ENCODE assay signal across 8 cellular contexts in the genomic region with DNA sequence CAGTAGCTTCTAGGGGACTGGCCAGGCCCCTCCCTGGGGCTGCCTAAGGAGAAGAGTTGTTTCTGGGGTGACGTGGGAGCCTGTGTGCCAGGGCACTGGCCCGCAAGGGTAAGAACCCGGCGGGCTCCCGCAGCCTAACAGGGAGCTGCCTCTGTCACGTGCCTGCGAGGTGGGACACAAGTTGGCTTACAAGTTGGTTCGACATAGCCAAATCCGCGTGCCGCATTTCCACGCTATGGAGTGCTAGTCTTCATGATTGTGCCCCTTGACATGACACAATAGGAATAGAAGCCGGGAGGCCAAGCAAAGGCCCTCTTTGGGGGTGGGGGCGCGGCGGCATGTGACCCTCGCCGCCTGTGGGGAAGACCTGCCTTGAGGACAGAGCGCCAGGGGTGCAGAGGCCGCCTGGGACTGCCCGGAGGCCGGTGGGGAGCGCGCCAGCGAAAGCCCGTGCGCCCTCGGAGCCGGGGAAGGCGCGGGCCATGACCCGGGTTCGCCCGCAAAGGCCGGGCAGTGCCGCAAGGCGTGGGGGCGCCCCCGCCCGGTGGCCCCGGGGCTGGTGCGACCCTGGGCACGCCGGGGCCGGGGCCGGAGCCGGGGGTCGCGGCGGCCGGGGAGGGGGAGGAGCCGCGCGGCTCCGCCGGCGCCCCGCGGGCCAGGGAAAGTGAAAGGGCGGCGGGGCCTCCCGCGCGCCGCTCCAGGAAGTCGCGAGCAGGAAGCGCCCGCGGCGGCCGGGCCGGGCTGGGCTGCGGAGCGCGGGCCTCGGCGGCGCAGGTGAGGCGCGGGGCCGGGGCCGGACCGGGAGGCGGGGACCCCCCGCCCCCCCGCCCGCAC. TPM values are rescaled to one million over a fixed set of nuclear protein-coding genes. Genes with fewer than 3 reads are reported as not detected.
DNase-seq lines count a peak whose midpoint lies in the region; TF ChIP-seq lines count a peak whose summit lies in the region.

Gene SLC37A1, plus strand, starts transcription at position 702 of the 834 bp plus-strand sequence. CDS start 4,603 bp downstream, outside the sequence.

- H3T11ph ChIP-seq in H9 (ENCODE audit: low read length), result no peak within 1 kb of the TSS

- H3K4me3 Mint-ChIP-seq in H9 (peak within 1 kb of the TSS; percentile 68 to 85), brain (peak within 1 kb of the TSS; percentile 82 to 91 (median 88)), immature natural killer cell (peak within 1 kb of the TSS; percentile 86 to 90 (median 89))

- no peak within 1 kb of the TSS for H4K5ac ChIP-seq in H9 (ENCODE audit: insufficient read length, low read depth, low read length)

- H3K14ac ChIP-seq in H9 (ENCODE audit: insufficient read depth, low read length), result peak within 1 kb of the TSS; percentile 1; the same call in 1 of the 2 replicates

- TF ChIP-seq CTCF in GM12874 (IDR thresholded peaks at IDR 0.05; ENCODE audit: insufficient read depth, low read depth, low read length) (0 out of 2 replicates have a peak, but pooled peaks have one; percentile 11), H9 (conservative IDR thresholded peaks at IDR 0.05) (no peak; the same call in 2 of the 3 replicates), Peyer's patch (IDR thresholded peaks at IDR 0.05) (peak in 3 of 6 experiments; percentile 4 to 38 (median 7)), brain (conservative IDR thresholded peaks at IDR 0.05) (no peak)

- H3K79me2 ChIP-seq in H9 (ENCODE audit: insufficient read depth, low read length), result no peaks in the 10 kb centered on the region

- H2BK12ac ChIP-seq in H9 (ENCODE audit: insufficient read length, low read depth, low read length), result no peak within 1 kb of the TSS

- TF ChIP-seq POLR2A in Peyer's patch (IDR thresholded peaks at IDR 0.05), result peak in 1 of 2 donors; percentile 68

- no peak within 1 kb of the TSS for H2AK5ac ChIP-seq in H9 (ENCODE audit: insufficient read length, low read length)

- H2AFZ ChIP-seq in H9 (ENCODE audit: low read length), result no peak within 1 kb of the TSS

- no peak within 1 kb of the TSS for H3K9ac ChIP-seq in H9 (ENCODE audit: extremely low read depth, insufficient read length, low read length)

- H3K4ac ChIP-seq in H9 (ENCODE audit: low read depth, low read length), result no peak within 1 kb of the TSS

- H2BK5ac ChIP-seq in H9 (ENCODE audit: insufficient read length, low read length), result no peak within 1 kb of the TSS

- no peak within 1 kb of the TSS for H3K23ac ChIP-seq in H9 (ENCODE audit: insufficient read length, low read depth, low read length)

- peak within 1 kb of the TSS; percentile 50 for H3K18ac ChIP-seq in H9 (ENCODE audit: insufficient read length, low read depth, low read length)

- no peak within 1 kb of the TSS for H3K56ac ChIP-seq in H9 (ENCODE audit: insufficient read length, low read depth, low read length)

- H3K36me3 ChIP-seq in Peyer's patch, result peaks cover 0 to 7% (median 0%) of the 10 kb centered on the region in 3 donors

- H3K4me2 ChIP-seq in H9 (ENCODE audit: insufficient read depth, insufficient read length, low read length), result peak within 1 kb of the TSS; percentile 89

- H4K91ac ChIP-seq in H9 (ENCODE audit: insufficient read length, low read depth, low read length), result no peak within 1 kb of the TSS

- H3K27me3 ChIP-seq in H9 (ENCODE audit: insufficient read depth, low read length) (no peaks in the 10 kb centered on the region), Peyer's patch (no peaks in the 10 kb centered on the region)

- no peak within 1 kb of the TSS for H3K27ac ChIP-seq in H9 (ENCODE audit: insufficient read length, low read depth, low read length)
- H3K27ac ChIP-seq in Peyer's patch, result peak within 1 kb of the TSS; percentile 78 to 94 (median 84)

- no peaks in the 10 kb centered on the region for H3K79me1 ChIP-seq in H9 (ENCODE audit: insufficient read depth, low read depth, low read length, poor library complexity, severe bottlenecking)

- H2BK120ac ChIP-seq in H9 (ENCODE audit: low read depth, low read length, poor library complexity, severe bottlenecking), result no peak within 1 kb of the TSS

- H3K9me3 ChIP-seq in H9 (ENCODE audit: control insufficient read depth, low read depth, low read length) (no peaks in the 10 kb centered on the region), Peyer's patch (peaks cover 0 to 3% (median 0%) of the 10 kb centered on the region in 4 donors)

- peak within 1 kb of the TSS; percentile 69 to 99 (median 78) for H3K4me3 ChIP-seq in Peyer's patch

- H2BK15ac ChIP-seq in H9 (ENCODE audit: low read depth, low read length), result no peak within 1 kb of the TSS; the same call in 1 of the 2 replicates

- no CpG with 5 or more reads among the region's 88 CpGs for WGBS in H9 (ENCODE audit: extremely low coverage, insufficient read length, low lambda C conversion rate)

- DNase-seq in H9, result peak; percentile 65
- peak in 2 of 3 donors; percentile 43 to 75 for DNase-seq in Peyer's patch
- peak; percentile 43 to 53 (median 49) for DNase-seq in immature natural killer cell
- peak; percentile 44 to 56 for DNase-seq in stimulated activated CD4-positive, alpha-beta T cell treated with anti-CD3 and anti-CD28 coated beads, Interleukin-2, amount 100 ng/mL, for 24 hours
- DNase-seq in NCI-H187 (lab: John Stamatoyannopoulos, UW), result no peak
- DNase-seq in SKM-1 treated with dmso at 0.1 percent for 144 hours (lab: John Stamatoyannopoulos, UW; ENCODE audit: unreplicated experiment), result no peak

- H4K20me1 ChIP-seq in H9 (ENCODE audit: control insufficient read depth, insufficient read depth, insufficient read length), result no peaks in the 10 kb centered on the region

- H3K36me3 Mint-ChIP-seq in H9 (ENCODE audit: insufficient read depth in 1 of 3, low read depth in 3 of 3), result peaks cover 0 to 16% (median 7%) of the 10 kb centered on the region in 3 experiments; a peak in 5 of 7 replicates
- H3K36me3 Mint-ChIP-seq in brain, result peaks cover 4% of the 10 kb centered on the region
- peaks cover 5 to 14% (median 7%) of the 10 kb centered on the region in 3 donors for H3K36me3 Mint-ChIP-seq in immature natural killer cell

- H3K9me3 Mint-ChIP-seq in H9 (no peaks in the 10 kb centered on the region; a peak in 1 of 5 replicates), brain (peaks cover 0 to 3% (median 0%) of the 10 kb centered on the region in 5 experiments), immature natural killer cell (no peaks in the 10 kb centered on the region)

- H3K27ac Mint-ChIP-seq in H9 (peak within 1 kb of the TSS in 2 of 3 experiments; percentile 79 to 83; a peak in 4 of 7 replicates), brain (peak within 1 kb of the TSS; percentile 70 to 88 (median 86)), immature natural killer cell (peak within 1 kb of the TSS; percentile 34 to 89 (median 80))

- H3K27me3 Mint-ChIP-seq in H9 (ENCODE audit: low read depth) (peaks cover 7% of the 10 kb centered on the region), brain (peaks cover 3% of the 10 kb centered on the region), immature natural killer cell (ENCODE audit: low read depth in 3 of 3) (peaks cover 2 to 6% (median 2%) of the 10 kb centered on the region in 3 donors)

- no peak within 1 kb of the TSS for H2BK20ac ChIP-seq in H9 (ENCODE audit: low read depth, low read length, poor library complexity, severe bottlenecking)

- peaks cover 10% of the 10 kb centered on the region for H3K23me2 ChIP-seq in H9 (ENCODE audit: insufficient read length, low read depth, low read length, poor library complexity, severe bottlenecking)

- peaks cover 9% of the 10 kb centered on the region; the same call in 1 of the 2 replicates for H3K4me1 ChIP-seq in H9 (ENCODE audit: insufficient read depth, low read length)
- peaks cover 0 to 30% (median 2%) of the 10 kb centered on the region in 4 donors for H3K4me1 ChIP-seq in Peyer's patch

- H4K8ac ChIP-seq in H9 (replicated peaks; ENCODE audit: insufficient read length, low read depth, low read length), result no peak within 1 kb of the TSS

- H3K4me1 Mint-ChIP-seq in H9 (peaks cover 39 to 48% of the 10 kb centered on the region in 2 experiments), brain (peaks cover 68% of the 10 kb centered on the region), immature natural killer cell (peaks cover 13 to 19% of the 10 kb centered on the region in 2 donors)

RNA-seq across cellular contexts. Expression of gene SLC37A1, which starts in this region (rescaled TPM):
- total RNA-seq in H9 (2021), result 34.8 and 37.7 TPM in 2 replicates
- total RNA-seq in Peyer's patch, result 100 to 1,000 TPM in 3 of 4 donors, 10 to 100 TPM in 1; 66.0 to 249 (median 195) TPM
- polyA plus RNA-seq in brain (ENCODE audit: insufficient read depth, low read depth, low replicate concordance), result 36.1 TPM
- polyA plus RNA-seq in immature natural killer cell, result 1 to 10 TPM in 2 of 3 donors, under 1 TPM in 1; 0.09 to 6.3 (median 3.0) TPM

Comparison
In these comparisons a context has a peak if more than half of its experiments do, and no peak if none do; other contexts are left out.
1. DNase-seq: peak in H9 (single experiment), Peyer's patch (2 of 3), immature natural killer cell (3 of 3) and stimulated activated CD4-positive, alpha-beta T cell treated with anti-CD3 and anti-CD28 coated beads, Interleukin-2, amount 100 ng/mL, for 24 hours (2 of 2); none in NCI-H187 (0 of 2) and SKM-1 treated with dmso at 0.1 percent for 144 hours (single experiment).
2. Peak in every context shown above with its lines, with median percentiles within 50 percentile points of each other: H3K27ac Mint-ChIP-seq and H3K4me3 Mint-ChIP-seq.